In genomic region chr3:94291686-94292085, GRCh38 we compare ENCODE assay signal across 18 cellular contexts.
"Had no signal": no experiment of that assay in that cellular context is flagged by ENCODE, and none has a peak within 500 bp of the region (broad histone marks: within the 10 kb centered on the region; RNA-seq: fewer than 3 reads in every experiment).

No MANE protein-coding gene starts in this region.

- DNase-seq: erythroblast; foreskin keratinocyte; head of caudate nucleus; kidney; naive thymus-derived CD4-positive, alpha-beta T cell; nephron progenitor cell; retina; right lobe of liver; stimulated activated CD4-positive, alpha-beta T cell treated with anti-CD3 and anti-CD28 coated beads, Interleukin-4, amount 100 ng/mL, for 1 hour; stimulated activated CD8-positive, alpha-beta memory T cell treated with anti-CD3 and anti-CD28 coated beads, Interleukin-4, amount 100 ng/mL, for 48 hours; stimulated activated naive CD8-positive, alpha-beta T cell treated with anti-CD3 and anti-CD28 coated beads, Interleukin-15, Interleukin-2, amounts not matched to agents 100 U/mL and 50 U/mL, for 24 hours; thyroid gland had no signal

- H3K9me3 ChIP-seq: prostate gland, right lobe of liver, suprapubic skin, thyroid gland had no signal

- H3K27ac ChIP-seq: foreskin keratinocyte, hepatocyte, parathyroid adenoma, prostate gland, right lobe of liver, suprapubic skin, thyroid gland had no signal

- H3K4me3 ChIP-seq: hepatocyte, prostate gland, right lobe of liver, suprapubic skin, thyroid gland had no signal

- H3K4me1 ChIP-seq: foreskin keratinocyte, parathyroid adenoma, prostate gland, right lobe of liver, suprapubic skin, thyroid gland had no signal

- H3K36me3 ChIP-seq: prostate gland, right lobe of liver, suprapubic skin, thyroid gland had no signal

- FAIRE-seq: endothelial cell of umbilical vein, kidney, urothelium cell line had no signal
